In genomic region chr12:106773945-106774807, GRCh38 we compare ENCODE assay signal across 8 cellular contexts. TPM values are rescaled to one million over a fixed set of nuclear protein-coding genes. Genes with fewer than 3 reads are reported as not detected.
DNase-seq lines count a peak whose midpoint lies in the region; ATAC-seq and TF ChIP-seq lines count a peak whose summit lies in the region.

TSS of gene RIC8B (plus strand) at chr12:106774682. CDS start at chr12:106774746, 64 bp downstream.

- peak within 1 kb of the TSS; percentile 85 for H3K4me2 ChIP-seq in OCI-LY1 (ENCODE audit: low read length)

- ATAC-seq in GM21381 (IDR thresholded peaks at IDR 0.05; ENCODE audit: unreplicated experiment): peak; percentile 84

- H3K36me3 ChIP-seq in OCI-LY1 (ENCODE audit: insufficient read depth, low read length): no peaks in the 10 kb centered on the region

- peak within 1 kb of the TSS; percentile 100 for H3K4me3 Mint-ChIP-seq in endothelial cell (ENCODE audit: unreplicated experiment)

- H3K4me1 ChIP-seq in OCI-LY1 (ENCODE audit: insufficient read depth, low read length, severe bottlenecking): peaks cover 11% of the 10 kb centered on the region

- no peaks in the 10 kb centered on the region for H3K27me3 ChIP-seq in OCI-LY1 (ENCODE audit: insufficient read depth, low read length)

- no peaks in the 10 kb centered on the region for H3K79me2 ChIP-seq in OCI-LY1 (ENCODE audit: insufficient read depth, low read length)

- H3K4me3 ChIP-seq in OCI-LY1 (ENCODE audit: low read depth, low read length, poor library complexity, severe bottlenecking): peak within 1 kb of the TSS; percentile 86

- no peak for TF ChIP-seq CTCF in OCI-LY1 (IDR thresholded peaks at IDR 0.05; ENCODE audit: low read length)
- TF ChIP-seq CTCF in endothelial cell (IDR thresholded peaks at IDR 0.05; ENCODE audit: unreplicated experiment): no peak

- peaks cover 6% of the 10 kb centered on the region for H3K36me3 Mint-ChIP-seq in endothelial cell (ENCODE audit: low read depth, unreplicated experiment)

- DNase-seq in COR-L47 (lab: John Stamatoyannopoulos, UW) (peak; percentile 98), HUDEP-2 (lab: John Stamatoyannopoulos, UW; ENCODE audit: unreplicated experiment in 76 of 76) (peak; percentile 28 to 97 (median 92)), endothelial cell (ENCODE audit: low spot score) (peak; percentile 95), midbrain (lab: John Stamatoyannopoulos, UW) (peak; percentile 97)
- peak; percentile 90 for DNase-seq in activated CD8-positive, alpha-beta memory T cell treated with anti-CD3 and anti-CD28 coated beads, Interleukin-2, amount 50 U/mL, for 48 hours
- peak; percentile 55 to 61 for DNase-seq in stimulated activated CD8-positive, alpha-beta memory T cell treated with anti-CD3 and anti-CD28 coated beads, Interleukin-2, amount 100 ng/mL, for 1 hour (ENCODE audit: low read depth in 2 of 2)

- no peaks in the 10 kb centered on the region for H3K9me3 Mint-ChIP-seq in endothelial cell (ENCODE audit: unreplicated experiment)

- H3F3A ChIP-seq in OCI-LY1 (ENCODE audit: insufficient read depth, low read length): no peaks in the 10 kb centered on the region

- H2AFZ ChIP-seq in OCI-LY1 (ENCODE audit: low read length): no peak within 1 kb of the TSS

- H3K9me2 ChIP-seq in OCI-LY1 (ENCODE audit: low read depth, low read length): no peaks in the 10 kb centered on the region

- peak within 1 kb of the TSS; percentile 63 for H3K9ac ChIP-seq in OCI-LY1 (ENCODE audit: low read length)

- no peaks in the 10 kb centered on the region for H3K9me3 ChIP-seq in OCI-LY1 (ENCODE audit: low read length)

- H3K27me3 Mint-ChIP-seq in endothelial cell (ENCODE audit: unreplicated experiment): peaks cover 17% of the 10 kb centered on the region

- H3K27ac ChIP-seq in OCI-LY1 (ENCODE audit: low read depth, low read length, poor library complexity, severe bottlenecking): no peak within 1 kb of the TSS

- H4K20me1 ChIP-seq in OCI-LY1 (ENCODE audit: insufficient read depth, low read length): no peaks in the 10 kb centered on the region

- peak within 1 kb of the TSS; percentile 99 for H3K27ac Mint-ChIP-seq in endothelial cell (ENCODE audit: unreplicated experiment)

- H3K4me1 Mint-ChIP-seq in endothelial cell (ENCODE audit: unreplicated experiment): peaks cover 11% of the 10 kb centered on the region

RNA-seq across cellular contexts. Expression of gene RIC8B, which starts in this region (rescaled TPM):
- total RNA-seq in endothelial cell (ENCODE audit: unreplicated experiment): 14.0 TPM
